ENCODE assay signal across 17 cellular contexts in the genomic region with DNA sequence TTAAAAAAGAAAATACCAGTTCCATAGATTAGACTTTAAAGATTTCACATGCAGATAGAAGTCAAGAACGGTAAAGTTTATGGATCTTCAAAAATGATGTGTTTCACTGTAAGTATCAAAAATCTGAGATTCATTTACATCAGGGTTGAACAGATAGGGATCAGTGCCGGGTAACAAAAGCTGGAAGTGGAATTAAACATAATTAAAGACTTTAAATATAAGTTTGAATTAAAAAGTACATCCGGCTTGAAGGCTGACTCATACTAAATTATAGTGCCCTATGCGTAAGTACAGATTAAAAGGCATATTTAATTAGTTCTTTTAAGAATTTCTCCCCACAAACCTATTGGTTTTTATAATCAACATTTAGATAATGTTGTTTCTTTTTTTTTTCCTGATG.
DNase-seq lines count a peak whose midpoint lies in the region; ATAC-seq and TF ChIP-seq lines count a peak whose summit lies in the region.
"Had no signal": no experiment of that assay in that cellular context is flagged by ENCODE, and none has a peak within 500 bp of the region (broad histone marks: within the 10 kb centered on the region; RNA-seq: fewer than 3 reads in every experiment).

No MANE protein-coding gene starts in this region.

- H3K27ac Mint-ChIP-seq in brain (peak overlapping the region in 4 of 5 experiments; percentile 25 to 89 (median 70)), mesothelial cell of epicardium (peak overlapping the region; percentile 90), type B pancreatic cell (no peak overlapping the region)
- H3K27ac Mint-ChIP-seq: CD4-positive, alpha-beta T cell had no signal

- H3K4me3 Mint-ChIP-seq in brain: no peak overlapping the region
- no peak overlapping the region for H3K4me3 Mint-ChIP-seq in mesothelial cell of epicardium
- no peak overlapping the region for H3K4me3 Mint-ChIP-seq in type B pancreatic cell
- H3K4me3 Mint-ChIP-seq: CD4-positive, alpha-beta T cell had no signal

- peaks cover 0 to 23% (median 13%) of the 10 kb centered on the region in 6 donors for H3K4me1 ChIP-seq in spleen

- no peak overlapping the region for H3K4me3 ChIP-seq in spleen

- H3K27me3 ChIP-seq in spleen (replicated peaks in 1 of 7): no peaks in the 10 kb centered on the region

- no peak for ATAC-seq in GM18873 (IDR thresholded peaks at IDR 0.05; ENCODE audit: low FRiP score, unreplicated experiment)
- no peak for ATAC-seq in GM21390 (IDR thresholded peaks at IDR 0.05; ENCODE audit: unreplicated experiment)
- ATAC-seq: HCT116 had no signal

- intact Hi-C loops in spleen (cut with DNase I; ENCODE audit: low total_unique reads): no loop called here

- peaks cover 3% of the 10 kb centered on the region for H3K27me3 Mint-ChIP-seq in brain
- H3K27me3 Mint-ChIP-seq in mesothelial cell of epicardium (ENCODE audit: low read depth): no peaks in the 10 kb centered on the region
- H3K27me3 Mint-ChIP-seq in type B pancreatic cell: no peaks in the 10 kb centered on the region
- H3K27me3 Mint-ChIP-seq: CD4-positive, alpha-beta T cell had no signal

- peaks cover 80% of the 10 kb centered on the region for H3K36me3 Mint-ChIP-seq in brain
- H3K36me3 Mint-ChIP-seq in mesothelial cell of epicardium: peaks cover 35% of the 10 kb centered on the region
- peaks cover 39% of the 10 kb centered on the region for H3K36me3 Mint-ChIP-seq in type B pancreatic cell

- WGBS in spleen, 5 donors: 83 to 91% (median 87%) methylated on average over 4 of the region's 4 CpGs

- H3K36me3 ChIP-seq in KOPT-K1 (ENCODE audit: insufficient read depth, low read length): peaks cover 87% of the 10 kb centered on the region
- no peaks in the 10 kb centered on the region for H3K36me3 ChIP-seq in spleen

- H3K4me1 Mint-ChIP-seq in brain (peaks cover 42% of the 10 kb centered on the region), mesothelial cell of epicardium (peaks cover 53% of the 10 kb centered on the region), type B pancreatic cell (ENCODE audit: unreplicated experiment) (peaks cover 28% of the 10 kb centered on the region)

- DNase-seq in mesothelial cell of epicardium (ENCODE audit: low spot score in 2 of 2, unreplicated experiment in 2 of 2) (no peak), type B pancreatic cell (ENCODE audit: extremely low spot score, unreplicated experiment) (no peak), spleen (no peak)
- DNase-seq: AML-193; CD4-positive, alpha-beta T cell; DMS153; DMS79; GF-D8; GOT3; H7; KG1 had no signal

- TF ChIP-seq CTCF in brain (conservative IDR thresholded peaks at IDR 0.05) (no peak), mesothelial cell of epicardium (IDR thresholded peaks at IDR 0.05; ENCODE audit: unreplicated experiment) (no peak), type B pancreatic cell (conservative IDR thresholded peaks at IDR 0.05) (no peak), spleen (IDR thresholded peaks at IDR 0.05 in 8 of 11, conservative IDR thresholded peaks at IDR 0.05 in 3 of 11) (no peak)

- TF ChIP-seq POLR2A in spleen (IDR thresholded peaks at IDR 0.05): no peak

- peaks cover 3 to 25% (median 10%) of the 10 kb centered on the region in 5 experiments for H3K9me3 Mint-ChIP-seq in brain
- peaks cover 24% of the 10 kb centered on the region for H3K9me3 Mint-ChIP-seq in mesothelial cell of epicardium
- H3K9me3 Mint-ChIP-seq in type B pancreatic cell: peaks cover 16% of the 10 kb centered on the region
- H3K9me3 Mint-ChIP-seq: CD4-positive, alpha-beta T cell had no signal

- H3K9me3 ChIP-seq in KOPT-K1 (ENCODE audit: insufficient read depth, low read length, poor library complexity, severe bottlenecking) (no peaks in the 10 kb centered on the region), spleen (peaks cover 0 to 5% (median 0%) of the 10 kb centered on the region in 8 donors)

- H3K27ac ChIP-seq in KOPT-K1 (ENCODE audit: low read depth, low read length, poor library complexity, severe bottlenecking) (peak overlapping the region; percentile 11), spleen (no peak overlapping the region)
- H3K27ac ChIP-seq: C4-2B had no signal
